In the genomic region with DNA sequence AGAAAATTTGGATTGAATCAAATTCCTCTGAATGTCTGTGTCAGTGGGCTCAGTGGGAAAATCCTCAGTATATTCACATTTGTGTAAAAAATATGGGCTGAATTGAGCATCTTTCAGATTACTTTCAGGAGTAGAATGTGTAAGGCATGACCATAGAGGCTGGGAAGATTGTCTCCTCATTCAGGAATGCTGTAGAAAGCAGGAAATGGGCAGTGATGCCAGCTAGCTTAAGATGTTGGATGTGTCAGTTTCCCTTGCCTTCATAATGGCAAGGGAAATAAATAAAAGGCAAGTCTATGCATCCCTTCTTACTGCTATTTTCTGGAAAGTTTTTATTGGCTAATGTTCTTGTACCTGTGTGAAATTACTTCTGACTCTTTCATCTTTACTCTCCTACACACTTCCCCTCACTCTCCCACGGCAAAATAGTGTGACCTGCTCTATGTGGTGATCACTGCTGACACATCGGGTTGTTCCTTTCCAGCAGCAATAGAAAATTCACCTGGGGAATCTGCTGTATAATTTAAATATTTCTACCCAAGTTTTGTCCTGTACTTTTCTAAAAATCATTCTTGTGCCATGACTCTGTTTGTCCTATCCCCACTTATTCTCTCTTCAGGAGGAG, we compare ENCODE assay signal across 1 cellular context.
TF ChIP-seq lines count a peak whose summit lies in the region.

No MANE protein-coding gene starts in this region.

TF ChIP-seq in IMR-90, 13 proteins besides CTCF, POLR2A, EP300 and RAD21:
- no peak for TF ChIP-seq RCOR1 (IDR thresholded peaks at IDR 0.05; ENCODE audit: insufficient replicate concordance, low read length)
- TF ChIP-seq NFE2L2 (IDR thresholded peaks at IDR 0.05; ENCODE audit: low read depth, low read length) = no peak
- no peak for TF ChIP-seq RFX5 (IDR thresholded peaks at IDR 0.05; ENCODE audit: low read depth, low read length)
- TF ChIP-seq MXI1 (IDR thresholded peaks at IDR 0.05; ENCODE audit: borderline replicate concordance, low read depth, low read length) = no peak
- no peak for TF ChIP-seq FOS (IDR thresholded peaks at IDR 0.05; ENCODE audit: low read depth, low read length)
- no peak for TF ChIP-seq MAZ (IDR thresholded peaks at IDR 0.05; ENCODE audit: borderline replicate concordance, low read depth, low read length)
- no peak for TF ChIP-seq BHLHE40 (IDR thresholded peaks at IDR 0.05; ENCODE audit: low read depth, low read length)
- TF ChIP-seq, protein P1, sequence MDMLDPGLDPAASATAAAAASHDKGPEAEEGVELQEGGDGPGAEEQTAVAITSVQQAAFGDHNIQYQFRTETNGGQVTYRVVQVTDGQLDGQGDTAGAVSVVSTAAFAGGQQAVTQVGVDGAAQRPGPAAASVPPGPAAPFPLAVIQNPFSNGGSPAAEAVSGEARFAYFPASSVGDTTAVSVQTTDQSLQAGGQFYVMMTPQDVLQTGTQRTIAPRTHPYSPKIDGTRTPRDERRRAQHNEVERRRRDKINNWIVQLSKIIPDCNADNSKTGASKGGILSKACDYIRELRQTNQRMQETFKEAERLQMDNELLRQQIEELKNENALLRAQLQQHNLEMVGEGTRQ (IDR thresholded peaks at IDR 0.05; ENCODE audit: low read depth, low read length) = no peak
- TF ChIP-seq MAFK (IDR thresholded peaks at IDR 0.05; ENCODE audit: low read depth, low read length) = no peak
- TF ChIP-seq, protein P2, sequence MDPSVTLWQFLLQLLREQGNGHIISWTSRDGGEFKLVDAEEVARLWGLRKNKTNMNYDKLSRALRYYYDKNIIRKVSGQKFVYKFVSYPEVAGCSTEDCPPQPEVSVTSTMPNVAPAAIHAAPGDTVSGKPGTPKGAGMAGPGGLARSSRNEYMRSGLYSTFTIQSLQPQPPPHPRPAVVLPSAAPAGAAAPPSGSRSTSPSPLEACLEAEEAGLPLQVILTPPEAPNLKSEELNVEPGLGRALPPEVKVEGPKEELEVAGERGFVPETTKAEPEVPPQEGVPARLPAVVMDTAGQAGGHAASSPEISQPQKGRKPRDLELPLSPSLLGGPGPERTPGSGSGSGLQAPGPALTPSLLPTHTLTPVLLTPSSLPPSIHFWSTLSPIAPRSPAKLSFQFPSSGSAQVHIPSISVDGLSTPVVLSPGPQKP (IDR thresholded peaks at IDR 0.05; ENCODE audit: borderline replicate concordance, low read depth, low read length) = no peak
- TF ChIP-seq CEBPB (IDR thresholded peaks at IDR 0.05; ENCODE audit: low read depth, low read length) = no peak
- no peak for TF ChIP-seq CHD1 (IDR thresholded peaks at IDR 0.05; ENCODE audit: low read depth, low read length)
